ENCODE assay signal across 9 cellular contexts in genomic region chr18:45874501-45875184, GRCh38. TPM values are rescaled to one million over a fixed set of nuclear protein-coding genes. Genes with fewer than 3 reads are reported as not detected.
DNase-seq lines count a peak whose midpoint lies in the region; ATAC-seq, FAIRE-seq and TF ChIP-seq lines count a peak whose summit lies in the region.
"Had no signal": no experiment of that assay in that cellular context is flagged by ENCODE, and none has a peak within 500 bp of the region (broad histone marks: within the 10 kb centered on the region; RNA-seq: fewer than 3 reads in every experiment).

No MANE protein-coding gene starts in this region.

- no peak overlapping the region for H3K27ac Mint-ChIP-seq in Caco-2 (ENCODE audit: unreplicated experiment)

- no peak overlapping the region for H3K9ac ChIP-seq in kidney (ENCODE audit: low read length in 2 of 2)

- H3K4me1 ChIP-seq in Caco-2 (no peaks in the 10 kb centered on the region), kidney (ENCODE audit: control insufficient read depth in 1 of 2, insufficient read depth in 1 of 2, low read depth in 1 of 2, low read length in 2 of 2) (no peaks in the 10 kb centered on the region)

- H3K9me3 ChIP-seq in Caco-2 (no peaks in the 10 kb centered on the region), kidney (ENCODE audit: control insufficient read depth in 1 of 2, low read length in 2 of 2) (no peaks in the 10 kb centered on the region)

- H3K4me3 Mint-ChIP-seq in Caco-2 (ENCODE audit: unreplicated experiment), result no peak overlapping the region

- no peak overlapping the region for H3K4me3 ChIP-seq in fibroblast of the aortic adventitia (ENCODE audit: low read depth, low read length)
- H3K4me3 ChIP-seq in Caco-2 (ENCODE audit: low read depth, low read length), result no peak overlapping the region
- H3K4me3 ChIP-seq in kidney (ENCODE audit: low read length in 2 of 2), result no peak overlapping the region

- H3K36me3 Mint-ChIP-seq in Caco-2 (ENCODE audit: insufficient read depth, unreplicated experiment), result peaks cover 1% of the 10 kb centered on the region

- TF ChIP-seq CTCF in fibroblast of the aortic adventitia (IDR thresholded peaks at IDR 0.05; ENCODE audit: insufficient read depth, low read length) (no peak), Caco-2 (IDR thresholded peaks at IDR 0.05; ENCODE audit: insufficient read depth in 1 of 2, low read depth in 1 of 2, low read length in 1 of 2, severe bottlenecking in 1 of 2, unreplicated experiment in 1 of 2) (no peak), kidney (IDR thresholded peaks at IDR 0.05; ENCODE audit: borderline replicate concordance, extremely low read depth, insufficient read depth) (no peak)

- peak; percentile 27 for DNase-seq in T-helper 22 cell (ENCODE audit: low read depth)
- peak; percentile 37 for DNase-seq in fibroblast of the aortic adventitia (ENCODE audit: low read depth)
- DNase-seq in AG08395 (ENCODE audit: low spot score), result no peak
- DNase-seq in Caco-2, result no peak
- no peak for DNase-seq in kidney
- no peak for DNase-seq in OCI-M2 (lab: John Stamatoyannopoulos, UW; ENCODE audit: unreplicated experiment)

- H3K36me3 ChIP-seq in Caco-2 (ENCODE audit: control insufficient read depth, insufficient read depth, low read length), result no peaks in the 10 kb centered on the region
- H3K36me3 ChIP-seq in kidney (ENCODE audit: control insufficient read depth in 1 of 2, insufficient read depth in 2 of 2, low read length in 2 of 2), result peaks cover 10 to 46% of the 10 kb centered on the region in 2 donors

- BruUV-seq in Caco-2 (replicated peaks; lab: Mats Ljungman, UMichigan), result no TSS peak

- peaks cover 7% of the 10 kb centered on the region for H3K4me1 Mint-ChIP-seq in Caco-2 (ENCODE audit: low read depth, unreplicated experiment)

- H3K27ac ChIP-seq in kidney (ENCODE audit: low read depth in 2 of 2, low read length in 2 of 2), result no peak overlapping the region
- H3K27ac ChIP-seq: HL-60 had no signal

- FAIRE-seq in kidney (lab: Jason Lieb, UNC), result no peak

- intact Hi-C loops in Caco-2 (cut with micrococcal nuclease; ENCODE audit: unreplicated experiment), result no loop called here
- intact Hi-C loops in kidney (cut with DNase I), result no loop called here

- CTCF ChIA-PET in Caco-2 (lab: Charles Lee), result no interaction called here

- ATAC-seq in GM18505 (IDR thresholded peaks at IDR 0.05; ENCODE audit: unreplicated experiment) (peak; percentile 89), HG02852 (IDR thresholded peaks at IDR 0.05; ENCODE audit: unreplicated experiment) (peak; percentile 94)

- POLR2A ChIA-PET in Caco-2 (lab: Charles Lee), result no interaction called here

- no peak for TF ChIP-seq POLR2A in GM18505 (IDR thresholded peaks at IDR 0.05; ENCODE audit: borderline replicate concordance, extremely low read depth, insufficient read depth, insufficient read length)

- H3K27me3 Mint-ChIP-seq in Caco-2 (ENCODE audit: insufficient read depth, unreplicated experiment), result no peaks in the 10 kb centered on the region

- no peaks in the 10 kb centered on the region for H3K27me3 ChIP-seq in Caco-2 (replicated peaks; ENCODE audit: control insufficient read depth, insufficient read depth, low read length)

- no peaks in the 10 kb centered on the region for H3K9me3 Mint-ChIP-seq in Caco-2 (ENCODE audit: unreplicated experiment)

RNA-seq across cellular contexts. Expression of gene SIGLEC15, which starts 49.2 kb away (rescaled TPM):
- 8.4 TPM in 1 of 2 replicates, not detected in the other for total RNA-seq in fibroblast of the aortic adventitia (ENCODE audit: low replicate concordance)
- not detected in 2 replicates for total RNA-seq in Caco-2 (2022)
- total RNA-seq in kidney, result 1.2 TPM
- polyA plus RNA-seq in kidney (ENCODE audit: insufficient read depth, low read depth, low replicate concordance), result not detected

Comparison
In these comparisons a context has a peak if more than half of its experiments do, and no peak if none do; other contexts are left out.
1. DNase-seq: peak in T-helper 22 cell (single experiment) and fibroblast of the aortic adventitia (single experiment); none in AG08395 (single experiment), Caco-2 (0 of 2), kidney (single experiment) and OCI-M2 (single experiment).